ENCODE assay signal across 14 cellular contexts in genomic region chr17:17175917-17176316, GRCh38. TPM values are rescaled to one million over a fixed set of nuclear protein-coding genes. Genes with fewer than 3 reads are reported as not detected.
DNase-seq lines count a peak whose midpoint lies in the region; ATAC-seq and TF ChIP-seq lines count a peak whose summit lies in the region.
"Had no signal": no experiment of that assay in that cellular context is flagged by ENCODE, and none has a peak within 500 bp of the region (broad histone marks: within the 10 kb centered on the region; RNA-seq: fewer than 3 reads in every experiment).

No MANE protein-coding gene starts in this region.

- H3K27me3 Mint-ChIP-seq in activated naive CD8-positive, alpha-beta T cell treated with anti-CD3 and anti-CD28 coated beads, Interleukin-2, amount 50 U/mL, for 24 hours = no peaks in the 10 kb centered on the region
- peaks cover 12% of the 10 kb centered on the region for H3K27me3 Mint-ChIP-seq in HFFc6 (ENCODE audit: insufficient read depth)

- peak; percentile 18 for DNase-seq in stimulated activated CD4-positive, alpha-beta T cell treated with anti-CD3 and anti-CD28 coated beads, Interleukin-15, amount 100 ng/mL, for 24 hours
- no peak for DNase-seq in stimulated activated CD4-positive, alpha-beta T cell treated with anti-CD3 and anti-CD28 coated beads, Interleukin-4, amount 100 ng/mL, for 4 hours
- DNase-seq in NB4 (ENCODE audit: low read depth) (peak; percentile 65), NCI-H345 treated with DMSO at 0.1 percent for 48 hours (lab: John Stamatoyannopoulos, UW; ENCODE audit: unreplicated experiment) (no peak), thyroid gland (no peak), HFFc6 (no peak), NCI-H82 treated with DMSO at 0.1 percent for 48 hours (lab: John Stamatoyannopoulos, UW; ENCODE audit: unreplicated experiment) (no peak)
- DNase-seq in activated naive CD8-positive, alpha-beta T cell treated with anti-CD3 and anti-CD28 coated beads, Interleukin-2, amount 50 U/mL, for 24 hours = no peak
- DNase-seq: DMS79; islet precursor cell; NK-92 treated with Interleukin-12 subunit alpha and Interleukin-12 subunit beta, amount 100 ng/mL, for 24 hours; SJCRH30; transverse colon; WERI-Rb-1 had no signal

- H3K27me3 ChIP-seq in thyroid gland = no peaks in the 10 kb centered on the region
- H3K27me3 ChIP-seq: SJCRH30, transverse colon had no signal

- peaks cover 73% of the 10 kb centered on the region for H3K4me1 Mint-ChIP-seq in activated naive CD8-positive, alpha-beta T cell treated with anti-CD3 and anti-CD28 coated beads, Interleukin-2, amount 50 U/mL, for 24 hours
- peaks cover 14% of the 10 kb centered on the region for H3K4me1 Mint-ChIP-seq in HFFc6 (ENCODE audit: low read depth)

- H3K27ac ChIP-seq in thyroid gland = no peak overlapping the region
- H3K27ac ChIP-seq: SJCRH30, transverse colon, WERI-Rb-1 had no signal

- H3K27ac Mint-ChIP-seq in activated naive CD8-positive, alpha-beta T cell treated with anti-CD3 and anti-CD28 coated beads, Interleukin-2, amount 50 U/mL, for 24 hours = peak overlapping the region; percentile 57
- H3K27ac Mint-ChIP-seq in HFFc6 = no peak overlapping the region

- intact Hi-C loops in thyroid gland (cut with DNase I) = no loop called here

- TF ChIP-seq POLR2A in NB4 (IDR thresholded peaks at IDR 0.05; ENCODE audit: extremely low read depth, insufficient read length) (no peak), thyroid gland (IDR thresholded peaks at IDR 0.05) (no peak)

- H3K4me1 ChIP-seq in thyroid gland = peaks cover 5 to 17% of the 10 kb centered on the region in 2 donors
- H3K4me1 ChIP-seq: SJCRH30, transverse colon had no signal

- no peaks in the 10 kb centered on the region for H3K9me3 Mint-ChIP-seq in activated naive CD8-positive, alpha-beta T cell treated with anti-CD3 and anti-CD28 coated beads, Interleukin-2, amount 50 U/mL, for 24 hours
- H3K9me3 Mint-ChIP-seq in HFFc6 = no peaks in the 10 kb centered on the region

- 76 to 84% methylated on average over 12 of the region's 12 CpGs for WGBS in thyroid gland, 2 donors

- peaks cover 79 to 89% of the 10 kb centered on the region in 2 donors for H3K36me3 ChIP-seq in thyroid gland

- no peak for ATAC-seq in activated naive CD8-positive, alpha-beta T cell treated with anti-CD3 and anti-CD28 coated beads, Interleukin-2, amount 50 U/mL, for 24 hours

- peaks cover 43% of the 10 kb centered on the region for H3K36me3 Mint-ChIP-seq in activated naive CD8-positive, alpha-beta T cell treated with anti-CD3 and anti-CD28 coated beads, Interleukin-2, amount 50 U/mL, for 24 hours (ENCODE audit: low read depth)
- H3K36me3 Mint-ChIP-seq in HFFc6 (ENCODE audit: low read depth) = peaks cover 34% of the 10 kb centered on the region

- no peak overlapping the region for H3K4me3 Mint-ChIP-seq in activated naive CD8-positive, alpha-beta T cell treated with anti-CD3 and anti-CD28 coated beads, Interleukin-2, amount 50 U/mL, for 24 hours
- no peak overlapping the region for H3K4me3 Mint-ChIP-seq in HFFc6

- no peaks in the 10 kb centered on the region for H3K9me3 ChIP-seq in thyroid gland
- H3K9me3 ChIP-seq: SJCRH30, transverse colon had no signal

- H3K4me3 ChIP-seq in NB4 (ENCODE audit: low read depth, low read length) (no peak overlapping the region), thyroid gland (replicated peaks in 1 of 3) (no peak overlapping the region)
- H3K4me3 ChIP-seq: SJCRH30, transverse colon had no signal

- TF ChIP-seq CTCF in NB4 (IDR thresholded peaks at IDR 0.05; ENCODE audit: low read depth, low read length) (no peak), thyroid gland (IDR thresholded peaks at IDR 0.05) (no peak), HFFc6 (IDR thresholded peaks at IDR 0.05) (no peak)

RNA-seq across cellular contexts. Expression of gene PLD6, which starts 30.2 kb away (rescaled TPM):
- 1 to 10 TPM; 1.3 to 3.2 (median 2.5) TPM for total RNA-seq in thyroid gland
- 1 to 10 TPM; 1.7 to 3.6 (median 2.3) TPM for total RNA-seq in HFFc6 (2021; fragmentation: NEBNext Ultra II Directional; extraction: Animal tissue kit (Norgen Biotek cat#: 25700))

Comparison
In these comparisons a context has a peak if more than half of its experiments do, and no peak if none do; other contexts are left out.
1. DNase-seq: peak in stimulated activated CD4-positive, alpha-beta T cell treated with anti-CD3 and anti-CD28 coated beads, Interleukin-15, amount 100 ng/mL, for 24 hours (single experiment) and NB4 (single experiment); none in stimulated activated CD4-positive, alpha-beta T cell treated with anti-CD3 and anti-CD28 coated beads, Interleukin-4, amount 100 ng/mL, for 4 hours (0 of 2), activated naive CD8-positive, alpha-beta T cell treated with anti-CD3 and anti-CD28 coated beads, Interleukin-2, amount 50 U/mL, for 24 hours (single experiment), NCI-H345 treated with DMSO at 0.1 percent for 48 hours (single experiment), thyroid gland (0 of 2), HFFc6 (single experiment) and NCI-H82 treated with DMSO at 0.1 percent for 48 hours (single experiment).